Comparison of ENCODE assay signal across 17 cellular contexts in the genomic region with DNA sequence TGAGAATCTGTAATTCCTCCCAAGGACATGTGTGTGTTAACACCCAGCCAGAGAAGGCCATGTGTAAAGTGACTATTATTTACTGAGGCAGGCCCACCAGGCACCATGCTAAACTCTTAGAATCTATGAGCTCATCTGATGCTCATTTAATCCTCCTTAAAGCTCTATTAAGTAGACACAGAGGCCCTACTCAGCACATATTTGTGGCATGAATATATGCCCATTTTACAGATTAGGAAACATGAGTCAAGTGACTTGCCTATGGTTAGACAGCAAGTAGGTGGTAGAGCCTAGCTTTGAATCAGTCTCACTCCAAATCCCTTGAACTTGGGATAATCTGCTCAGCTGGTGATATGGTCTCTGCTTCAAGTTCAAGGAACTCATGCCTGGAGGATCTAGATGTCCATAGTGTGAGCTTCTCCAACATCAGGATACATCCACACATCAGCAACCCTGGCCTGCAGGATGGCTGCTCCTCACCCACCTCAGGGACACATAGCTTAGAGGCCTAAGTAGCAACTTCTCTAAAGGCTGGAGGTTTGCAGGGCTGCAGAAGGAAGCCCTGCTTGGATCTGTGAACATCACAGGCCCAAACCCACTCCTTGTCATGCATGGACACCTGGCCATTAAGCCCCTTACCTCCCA.
"Had no signal": no experiment of that assay in that cellular context is flagged by ENCODE, and none has a peak within 500 bp of the region (broad histone marks: within the 10 kb centered on the region; RNA-seq: fewer than 3 reads in every experiment).

No MANE protein-coding gene starts in this region.

- H3K4me3 ChIP-seq: lung, ovary, smooth muscle cell, suprapubic skin, thyroid gland, upper lobe of right lung had no signal

- FAIRE-seq: kidney had no signal

- H3K4me1 ChIP-seq: foreskin keratinocyte, suprapubic skin, thyroid gland, upper lobe of right lung had no signal

- H3K36me3 ChIP-seq: ovary, suprapubic skin, thyroid gland, upper lobe of right lung had no signal

- DNase-seq: effector memory CD8-positive, alpha-beta T cell; foreskin keratinocyte; immature natural killer cell; kidney; left cardiac atrium; left ventricle myocardium superior; mesendoderm; ovary; right cardiac atrium; stimulated activated CD4-positive, alpha-beta T cell treated with anti-CD3 and anti-CD28 coated beads, Interleukin-2, amount 100 ng/mL, for 48 hours; stimulated activated naive CD4-positive, alpha-beta T cell treated with Interleukin-2 at 50 U/mL for 16 hours; upper lobe of right lung had no signal

- H3K27me3 ChIP-seq: ovary, thyroid gland had no signal

- H3K9me3 ChIP-seq: ovary, suprapubic skin, thyroid gland, upper lobe of right lung had no signal

- ATAC-seq: effector memory CD8-positive, alpha-beta T cell; foreskin keratinocyte; left cardiac atrium; left ventricle myocardium superior; naive thymus-derived CD4-positive, alpha-beta T cell; right cardiac atrium had no signal

- H3K4me2 ChIP-seq: smooth muscle cell had no signal

- H3K27ac ChIP-seq: foreskin keratinocyte, ovary, suprapubic skin, thyroid gland, upper lobe of right lung had no signal
